In the genomic region with DNA sequence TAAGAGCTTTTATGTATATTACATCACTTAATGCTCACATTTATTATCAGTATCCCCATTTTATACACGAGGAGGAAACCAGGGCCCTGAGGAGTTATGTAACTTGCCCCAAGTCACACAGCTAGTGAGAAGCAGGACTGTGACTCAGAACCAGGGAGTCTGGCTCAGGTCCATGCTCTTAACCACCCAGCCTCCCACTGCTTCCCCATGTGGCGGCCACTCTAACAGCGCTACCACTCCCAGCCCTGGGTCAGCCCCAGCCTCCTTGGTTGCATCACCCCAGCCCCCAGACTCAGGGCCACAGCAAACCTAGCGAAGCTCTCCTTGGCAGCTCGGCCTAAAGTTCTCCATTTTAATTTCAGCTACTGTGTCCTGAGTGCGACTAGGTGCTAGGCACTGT, we compare ENCODE assay signal across 17 cellular contexts.
DNase-seq lines count a peak whose midpoint lies in the region; ATAC-seq and TF ChIP-seq lines count a peak whose summit lies in the region.
"Had no signal": no experiment of that assay in that cellular context is flagged by ENCODE, and none has a peak within 500 bp of the region (broad histone marks: within the 10 kb centered on the region; RNA-seq: fewer than 3 reads in every experiment).

No MANE protein-coding gene starts in this region.

- H3K27ac Mint-ChIP-seq in stimulated activated naive B cell treated with anti-CD40 and anti-IgM and Interleukin-4, amounts not matched to agents 10 μg/mL and 1 μg/mL and 100 μg/mL, for 72 hours: peak overlapping the region; percentile 89
- H3K27ac Mint-ChIP-seq: activated CD4-positive, alpha-beta T cell treated with anti-CD3 and anti-CD28 coated beads for 36 hours; CD4-positive, alpha-beta memory T cell; T-helper 1 cell treated with Interleukin-12 subunit alpha and Interleukin-12 subunit beta and Interleukin-4 antibody, amounts not matched to agents 30 μg/mL and 1 μg/mL, for 36 hours had no signal

- no peaks in the 10 kb centered on the region for H3K27me3 Mint-ChIP-seq in stimulated activated naive B cell treated with anti-CD40 and anti-IgM and Interleukin-4, amounts not matched to agents 10 μg/mL and 1 μg/mL and 100 μg/mL, for 72 hours
- H3K27me3 Mint-ChIP-seq: IgD-negative memory B cell had no signal

- no peak overlapping the region for H4K12ac ChIP-seq in trophoblast cell (ENCODE audit: low read depth, low read length)

- peaks cover 4% of the 10 kb centered on the region for H3K9me3 ChIP-seq in WERI-Rb-1 (ENCODE audit: severe bottlenecking)
- H3K9me3 ChIP-seq in trophoblast cell (ENCODE audit: insufficient read depth, low read depth, low read length): peaks cover 5% of the 10 kb centered on the region
- H3K9me3 ChIP-seq: HAP-1 had no signal

- H4K8ac ChIP-seq in trophoblast cell (ENCODE audit: low read depth, low read length): no peak overlapping the region

- H2BK120ac ChIP-seq in trophoblast cell (ENCODE audit: insufficient read depth, low read length, poor library complexity): no peak overlapping the region

- H3K9me3 Mint-ChIP-seq in stimulated activated naive B cell treated with anti-CD40 and anti-IgM and Interleukin-4, amounts not matched to agents 10 μg/mL and 1 μg/mL and 100 μg/mL, for 72 hours: no peaks in the 10 kb centered on the region
- H3K9me3 Mint-ChIP-seq: CD4-positive, alpha-beta memory T cell; IgD-negative memory B cell; T-helper 1 cell treated with Interleukin-12 subunit alpha and Interleukin-12 subunit beta and Interleukin-4 antibody, amounts not matched to agents 30 μg/mL and 1 μg/mL, for 36 hours had no signal

- H3K23ac ChIP-seq in trophoblast cell (ENCODE audit: low read length): no peak overlapping the region

- peaks cover 70 to 83% of the 10 kb centered on the region in 2 donors for H3K36me3 Mint-ChIP-seq in stimulated activated naive B cell treated with anti-CD40 and anti-IgM and Interleukin-4, amounts not matched to agents 10 μg/mL and 1 μg/mL and 100 μg/mL, for 72 hours
- H3K36me3 Mint-ChIP-seq: CD4-positive, alpha-beta memory T cell had no signal

- TF ChIP-seq CTCF in WERI-Rb-1 (IDR thresholded peaks at IDR 0.05; ENCODE audit: low read depth, low read length): no peak

- H2AK5ac ChIP-seq in trophoblast cell (ENCODE audit: low read length): no peak overlapping the region

- H3K36me3 ChIP-seq in WERI-Rb-1 (peaks cover 56% of the 10 kb centered on the region), trophoblast cell (ENCODE audit: control insufficient read depth in 1 of 2, insufficient read depth in 2 of 2, low read length in 2 of 2) (no peaks in the 10 kb centered on the region)
- H3K36me3 ChIP-seq: HAP-1 had no signal

- no peak for ATAC-seq in stimulated activated naive B cell treated with anti-CD40 and anti-IgM and Interleukin-4, amounts not matched to agents 10 μg/mL and 1 μg/mL and 100 μg/mL, for 72 hours (replicated peaks)
- ATAC-seq: activated CD4-positive, alpha-beta T cell treated with anti-CD3 and anti-CD28 coated beads for 36 hours; GM12878 had no signal

- H3K27me3 ChIP-seq in WERI-Rb-1 (ENCODE audit: insufficient read depth, low read depth, severe bottlenecking): no peaks in the 10 kb centered on the region
- H3K27me3 ChIP-seq in trophoblast cell (ENCODE audit: insufficient read depth, low read length): peaks cover under 1% of the 10 kb centered on the region

- H3K9ac ChIP-seq in trophoblast cell (ENCODE audit: low read length): no peak overlapping the region

- no peaks in the 10 kb centered on the region for H3K4me1 ChIP-seq in trophoblast cell (ENCODE audit: control insufficient read depth in 1 of 2, insufficient read depth in 2 of 2, low read length in 2 of 2)
- H3K4me1 ChIP-seq: HAP-1 had no signal

- H2BK5ac ChIP-seq in trophoblast cell (ENCODE audit: low read depth, low read length, poor library complexity): no peak overlapping the region

- no peak overlapping the region for H3K4ac ChIP-seq in trophoblast cell (ENCODE audit: low read depth, low read length)

- no peaks in the 10 kb centered on the region for H3K79me1 ChIP-seq in trophoblast cell (ENCODE audit: low read length)

- H3K79me2 ChIP-seq in trophoblast cell (ENCODE audit: control insufficient read depth, insufficient read depth, low read length, poor library complexity): no peaks in the 10 kb centered on the region

- H3K4me3 ChIP-seq in WERI-Rb-1 (ENCODE audit: low read depth, low read length): no peak overlapping the region
- no peak overlapping the region for H3K4me3 ChIP-seq in trophoblast cell (ENCODE audit: low read depth, low read length)
- H3K4me3 ChIP-seq: GM12878, HAP-1 had no signal

- no peak overlapping the region for H3K14ac ChIP-seq in trophoblast cell (ENCODE audit: low read length)

- WGBS in trophoblast cell (ENCODE audit: extremely low coverage, insufficient coverage, insufficient read length): no CpG with 5 or more reads among the region's 6 CpGs

- no peak overlapping the region for H3K18ac ChIP-seq in trophoblast cell (ENCODE audit: low read length)

- H3K4me3 Mint-ChIP-seq in stimulated activated naive B cell treated with anti-CD40 and anti-IgM and Interleukin-4, amounts not matched to agents 10 μg/mL and 1 μg/mL and 100 μg/mL, for 72 hours: peak overlapping the region; percentile 9
- H3K4me3 Mint-ChIP-seq: activated CD4-positive, alpha-beta T cell treated with anti-CD3 and anti-CD28 coated beads for 36 hours; CD4-positive, alpha-beta memory T cell; T-helper 1 cell treated with Interleukin-12 subunit alpha and Interleukin-12 subunit beta and Interleukin-4 antibody, amounts not matched to agents 30 μg/mL and 1 μg/mL, for 36 hours had no signal

- no peak overlapping the region for H3K27ac ChIP-seq in epithelial cell of prostate
- no peak overlapping the region for H3K27ac ChIP-seq in WERI-Rb-1
- no peak overlapping the region for H3K27ac ChIP-seq in trophoblast cell (ENCODE audit: low read depth, low read length)

- H4K91ac ChIP-seq in trophoblast cell (ENCODE audit: low read depth, low read length): no peak overlapping the region

- no peak overlapping the region for H3K4me2 ChIP-seq in trophoblast cell (ENCODE audit: low read length)

- peaks cover 75 to 85% of the 10 kb centered on the region in 2 donors for H3K4me1 Mint-ChIP-seq in stimulated activated naive B cell treated with anti-CD40 and anti-IgM and Interleukin-4, amounts not matched to agents 10 μg/mL and 1 μg/mL and 100 μg/mL, for 72 hours
- H3K4me1 Mint-ChIP-seq: activated CD4-positive, alpha-beta T cell treated with anti-CD3 and anti-CD28 coated beads for 36 hours had no signal

- DNase-seq in HCEC 1CT (peak; percentile 39), NCI-H69 (lab: John Stamatoyannopoulos, UW) (peak; percentile 49), epithelial cell of prostate (ENCODE audit: low read depth, low spot score) (peak; percentile 8), WERI-Rb-1 (no peak), amniotic stem cell (lab: John Stamatoyannopoulos, UW) (no peak), trophoblast cell (no peak)
- DNase-seq in stimulated activated naive B cell treated with anti-CD40 and anti-IgM and Interleukin-4, amounts not matched to agents 10 μg/mL and 1 μg/mL and 100 μg/mL, for 72 hours: no peak
- DNase-seq: activated CD4-positive, alpha-beta T cell treated with anti-CD3 and anti-CD28 coated beads for 36 hours; CD4-positive, alpha-beta memory T cell; cortex of kidney; NCI-H187 treated with DMSO at 0.1 percent for 48 hours; NCI-H748 treated with DMSO at 0.1 percent for 48 hours; stimulated activated CD4-positive, alpha-beta T cell treated with anti-CD3 and anti-CD28 coated beads, Interleukin-12 subunit alpha, Interleukin-12 subunit beta, amount 100 ng/mL, for 4 hours had no signal

- H2BK12ac ChIP-seq in trophoblast cell (ENCODE audit: low read length): no peak overlapping the region

- H2AFZ ChIP-seq in trophoblast cell (ENCODE audit: insufficient read depth, low read length, poor library complexity): no peak overlapping the region

Comparison
In these comparisons a context has a peak if more than half of its experiments do, and no peak if none do; other contexts are left out.
1. DNase-seq: peak in HCEC 1CT (single experiment), NCI-H69 (single experiment) and epithelial cell of prostate (single experiment); none in stimulated activated naive B cell treated with anti-CD40 and anti-IgM and Interleukin-4, amounts not matched to agents 10 μg/mL and 1 μg/mL and 100 μg/mL, for 72 hours (single experiment), WERI-Rb-1 (single experiment), amniotic stem cell (single experiment) and trophoblast cell (0 of 2).